8 cellular contexts compared by ENCODE assay signal in genomic region chr1:10398278-10398733, GRCh38. TPM values are rescaled to one million over a fixed set of nuclear protein-coding genes. Genes with fewer than 3 reads are reported as not detected.
DNase-seq lines count a peak whose midpoint lies in the region; TF ChIP-seq lines count a peak whose summit lies in the region.

No MANE protein-coding gene starts in this region.

- H3K4me3 ChIP-seq in GM23248: peak overlapping the region; percentile 83
- H3K4me3 ChIP-seq in esophagus (ENCODE audit: low read depth in 1 of 2, low read length in 2 of 2): peak overlapping the region; percentile 84 to 96
- H3K4me3 ChIP-seq in retinal pigment epithelial cell (ENCODE audit: low read length): peak overlapping the region; percentile 82

- TF ChIP-seq CTCF in retinal pigment epithelial cell (conservative IDR thresholded peaks at IDR 0.05; ENCODE audit: low read depth, low read length): no peak

- H3K36me3 ChIP-seq in GM23248 (ENCODE audit: low read depth): no peaks in the 10 kb centered on the region
- H3K36me3 ChIP-seq in esophagus (ENCODE audit: control insufficient read depth in 2 of 2, insufficient read depth in 2 of 2, low read length in 1 of 2): peaks cover 0 to 3% of the 10 kb centered on the region in 2 donors

- H2AFZ ChIP-seq in GM23248: peak overlapping the region; percentile 95

- no peak for DNase-seq in GM23248
- DNase-seq in OCI-M2 (lab: John Stamatoyannopoulos, UW; ENCODE audit: unreplicated experiment): peak; percentile 43
- no peak for DNase-seq in retinal pigment epithelial cell (ENCODE audit: low read depth)
- no peak for DNase-seq in amygdala (lab: John Stamatoyannopoulos, UW)
- no peak for DNase-seq in cerebellar cortex (ENCODE audit: low spot score)
- DNase-seq in HuH-7 (ENCODE audit: low spot score): no peak
- no peak for DNase-seq in islet precursor cell

- H3K9me3 ChIP-seq in GM23248 (ENCODE audit: low read depth) (no peaks in the 10 kb centered on the region), esophagus (ENCODE audit: control insufficient read depth in 2 of 2, insufficient read depth in 1 of 2, low read depth in 1 of 2, low read length in 1 of 2) (no peaks in the 10 kb centered on the region)

- no peaks in the 10 kb centered on the region for H3K27me3 ChIP-seq in GM23248 (replicated peaks; ENCODE audit: insufficient read depth)
- H3K27me3 ChIP-seq in esophagus (ENCODE audit: control insufficient read depth in 1 of 2, insufficient read depth in 2 of 2, low read length in 2 of 2): no peaks in the 10 kb centered on the region

- WGBS in GM23248 (ENCODE audit: low coverage in 1 of 2, low lambda C conversion rate in 2 of 2, missing lambda C conversion rate in 2 of 2), 2 experiments: 1% methylated on average over 26 to 33 of the region's 34 CpGs
- 1% methylated on average over 34 of the region's 34 CpGs for WGBS in esophagus, 2 donors

- H3K9me2 ChIP-seq in GM23248 (ENCODE audit: insufficient read depth): no peaks in the 10 kb centered on the region

- H3K9ac ChIP-seq in GM23248: peak overlapping the region; percentile 74

- H3F3A ChIP-seq in GM23248 (ENCODE audit: insufficient read depth): peaks cover 23% of the 10 kb centered on the region

- H4K20me1 ChIP-seq in GM23248 (ENCODE audit: insufficient read depth): no peaks in the 10 kb centered on the region

- peaks cover 30% of the 10 kb centered on the region for H3K4me1 ChIP-seq in GM23248 (ENCODE audit: insufficient read depth)
- H3K4me1 ChIP-seq in esophagus (ENCODE audit: control insufficient read depth in 2 of 2, insufficient read depth in 2 of 2, low read length in 1 of 2): peaks cover 0 to 6% of the 10 kb centered on the region in 2 donors

- peaks cover 24% of the 10 kb centered on the region for H3K79me2 ChIP-seq in GM23248 (ENCODE audit: insufficient read depth)

- H3K27ac ChIP-seq in GM23248: peak overlapping the region; percentile 47
- H3K27ac ChIP-seq in esophagus (ENCODE audit: low read depth in 2 of 2, low read length in 1 of 2): peak overlapping the region; percentile 73 to 84

- H3K4me2 ChIP-seq in GM23248 (ENCODE audit: unreplicated experiment): peak overlapping the region; percentile 90

- in situ Hi-C loops in GM23248 (cut with MboI): no loop called here

RNA-seq across cellular contexts. Expression of gene PGD, which starts 0.6 kb away (rescaled TPM):
- 51.7 and 59.1 TPM in 2 replicates for total RNA-seq in GM23248 (2014; rRNA removed; shearing (Covaris generic))
- polyA plus RNA-seq in GM23248 (2016; fragmentation: Nextera tagmentation; extraction: Ambion mirVana): 61.4 and 64.4 TPM in 2 replicates
- 100 to 1,000 TPM; 189 to 565 TPM for polyA plus RNA-seq in esophagus

RNA-seq across cellular contexts. Expression of gene CENPS, which starts 31.9 kb away (rescaled TPM):
- total RNA-seq in GM23248 (2014; rRNA removed; shearing (Covaris generic)): 12.6 and 25.4 TPM in 2 replicates
- polyA plus RNA-seq in GM23248 (2016; fragmentation: Nextera tagmentation; extraction: Ambion mirVana) (34.1 and 34.3 TPM in 2 replicates), esophagus (10 to 100 TPM; 15.3 to 17.8 TPM)

RNA-seq across cellular contexts. Expression of gene CORT, which starts 51.5 kb away (rescaled TPM):
- total RNA-seq in GM23248 (2014; rRNA removed; shearing (Covaris generic)): 0.22 TPM in 1 of 2 replicates, not detected in the other
- polyA plus RNA-seq in GM23248 (2016; fragmentation: Nextera tagmentation; extraction: Ambion mirVana) (0.33 TPM in 1 of 2 replicates, not detected in the other), esophagus (under 1 TPM; 0.18 to 0.20 TPM)
